ENCODE assay signal across 8 cellular contexts in the genomic region with DNA sequence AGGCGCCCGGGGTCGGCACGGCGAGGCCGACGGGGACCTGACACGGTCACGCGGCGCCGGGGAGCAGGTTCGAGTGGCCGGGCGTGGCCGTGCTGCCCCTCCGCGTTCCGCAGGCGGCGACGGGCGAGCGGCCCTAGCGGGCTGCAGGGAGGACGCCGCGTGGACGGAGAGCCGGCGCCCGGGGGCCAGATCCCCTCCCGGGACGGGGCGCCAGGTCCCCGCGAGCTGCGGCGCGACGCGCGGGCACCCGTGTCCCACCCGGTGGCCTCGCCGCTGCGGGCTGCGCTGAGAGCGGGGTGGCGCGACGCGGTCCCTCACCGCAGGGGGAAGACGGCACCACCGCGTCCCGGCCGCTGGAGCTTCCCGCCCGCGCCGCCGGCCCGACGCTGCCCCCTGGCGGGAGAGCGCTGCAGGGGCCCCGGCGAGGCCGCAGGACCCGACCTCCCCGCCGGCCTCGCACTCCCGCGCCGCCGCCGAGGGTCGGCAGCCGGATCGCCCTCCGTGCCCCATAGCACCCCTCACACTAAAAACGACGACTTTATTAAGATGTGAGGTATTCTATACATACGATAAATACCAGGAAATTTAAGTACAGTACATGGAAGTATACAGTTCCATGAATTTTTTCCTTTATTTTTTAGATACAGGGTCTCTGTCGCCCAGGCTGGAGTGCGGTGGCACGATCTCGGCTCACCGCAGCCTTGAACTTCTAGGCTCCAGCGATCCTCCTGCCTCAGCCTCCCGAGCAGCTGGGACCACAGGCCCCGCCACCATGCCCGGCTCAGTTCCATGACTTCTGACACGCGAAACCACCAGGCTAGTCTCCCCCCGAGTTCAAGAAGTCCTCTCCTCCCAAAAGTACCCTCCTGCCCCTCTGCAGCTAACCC. TPM values are rescaled to one million over a fixed set of nuclear protein-coding genes. Genes with fewer than 3 reads are reported as not detected.
A peak's percentile ranks its signal among the peaks of the same experiment; 100 is the strongest.
DNase-seq lines count a peak whose midpoint lies in the region; ATAC-seq and TF ChIP-seq lines count a peak whose summit lies in the region.

No MANE protein-coding gene starts in this region.

- TF ChIP-seq CTCF in dorsolateral prefrontal cortex (IDR thresholded peaks at IDR 0.05 in 54 of 56, conservative IDR thresholded peaks at IDR 0.05 in 2 of 56; ENCODE audit: low read depth in 1 of 56, partially characterized antibody in 56 of 56) (peak in 55 of 56 donors; percentile 30 to 99 (median 76)), lower lobe of right lung (IDR thresholded peaks at IDR 0.05) (peak; percentile 85)

- H3K36me3 ChIP-seq in lower lobe of right lung: peaks cover 5% of the 10 kb centered on the region

- no peaks in the 10 kb centered on the region for H3K27me3 ChIP-seq in dorsolateral prefrontal cortex
- no peaks in the 10 kb centered on the region for H3K27me3 ChIP-seq in lower lobe of right lung (ENCODE audit: low read depth)

- no peaks in the 10 kb centered on the region for H3K9me3 ChIP-seq in lower lobe of right lung

- intact Hi-C loops in dorsolateral prefrontal cortex (cut with DNase I) (loop anchor here in 1 of 2 donors (5.0 kb wide), 1 partner anchor 358 kb away; no protein-coding TSS in a partner anchor), lower lobe of right lung (cut with DNase I) (no loop called here)

- peaks cover 11% of the 10 kb centered on the region for H3K4me1 ChIP-seq in lower lobe of right lung

- peak overlapping the region in 32 of 59 donors; percentile 22 to 87 (median 72) for H3K27ac ChIP-seq in dorsolateral prefrontal cortex
- peak overlapping the region; percentile 84 for H3K27ac ChIP-seq in lower lobe of right lung

- peak overlapping the region; percentile 55 to 89 (median 77) for H3K4me3 ChIP-seq in dorsolateral prefrontal cortex
- H3K4me3 ChIP-seq in lower lobe of right lung: peak overlapping the region; percentile 89

- ATAC-seq in HG02884 (IDR thresholded peaks at IDR 0.05; ENCODE audit: unreplicated experiment) (peak; percentile 41), lower lobe of right lung (peak; percentile 91 to 92)

- DNase-seq in NCI-H1436 (lab: John Stamatoyannopoulos, UW) (peak; percentile 68), NCI-H1436 treated with DMSO at 0.1 percent for 48 hours (lab: John Stamatoyannopoulos, UW) (no peak), NCI-H2196 (lab: John Stamatoyannopoulos, UW; ENCODE audit: unreplicated experiment) (peak; percentile 91), dorsolateral prefrontal cortex (peak in 3 of 10 donors; percentile 37 to 78 (median 60)), lower lobe of right lung (peak; percentile 78)
- peak; percentile 56 to 57 for DNase-seq in activated CD4-positive, alpha-beta T cell treated with anti-CD3 and anti-CD28 coated beads for 24 hours (ENCODE audit: low read depth in 2 of 2)
- DNase-seq in stimulated activated CD4-positive, alpha-beta T cell treated with anti-CD3 and anti-CD28 coated beads, TNF-alpha, amount 100 ng/mL, for 48 hours (ENCODE audit: low read depth in 3 of 3): peak; percentile 25 to 72 (median 45)

RNA-seq across cellular contexts. Expression of gene PIGZ, which starts 1.3 kb away (rescaled TPM):
- total RNA-seq in dorsolateral prefrontal cortex (10 to 100 TPM in 119 of 120 experiments, 1 to 10 TPM in 1; 8.0 to 29.8 (median 19.6) TPM), lower lobe of right lung (4.6 TPM)

RNA-seq across cellular contexts. Expression of gene NCBP2, which starts 27.6 kb away (rescaled TPM):
- 10 to 100 TPM; 29.7 to 67.3 (median 53.4) TPM for total RNA-seq in dorsolateral prefrontal cortex
- 55.1 TPM for total RNA-seq in lower lobe of right lung

RNA-seq across cellular contexts. Expression of gene MELTF, which starts 59.7 kb away (rescaled TPM):
- total RNA-seq in dorsolateral prefrontal cortex (10 to 100 TPM in 96 of 120 experiments, 1 to 10 TPM in 24; 5.1 to 21.8 (median 12.7) TPM), lower lobe of right lung (5.2 TPM)
